Comparison of ENCODE assay signal across 13 cellular contexts in genomic region chr1:151211972-151212705, GRCh38. TPM values are rescaled to one million over a fixed set of nuclear protein-coding genes. Genes with fewer than 3 reads are reported as not detected.
A peak's percentile ranks its signal among the peaks of the same experiment; 100 is the strongest.
DNase-seq lines count a peak whose midpoint lies in the region; ATAC-seq and TF ChIP-seq lines count a peak whose summit lies in the region.
"Had no signal": no experiment of that assay in that cellular context is flagged by ENCODE, and none has a peak within 500 bp of the region (broad histone marks: within the 10 kb centered on the region; RNA-seq: fewer than 3 reads in every experiment).

No MANE protein-coding gene starts in this region.

- TF ChIP-seq CTCF in prostate gland (IDR thresholded peaks at IDR 0.05), result no peak

- POLR2A ChIA-PET in activated CD4-positive, alpha-beta T cell treated with anti-CD3 and anti-CD28 coated beads for 36 hours (lab: Charles Lee), result interaction anchor here (0.6 to 1.0 kb wide), 6 partner anchors 12 to 149 kb away, joined by 3 to 8 read pairs (median 3); partner anchors contain the start of gene VPS72
- POLR2A ChIA-PET in activated naive CD8-positive, alpha-beta T cell treated with anti-CD3 and anti-CD28 coated beads, Interleukin-2, amount 10 ng/mL, durations not matched to agents 7 days and 5 days (lab: Charles Lee), result interaction anchor here (0.7 kb wide), 1 partner anchor 69 kb away, joined by 4 read pairs; no protein-coding TSS in a partner anchor

- H3K27ac Mint-ChIP-seq in activated CD4-positive, alpha-beta T cell treated with anti-CD3 and anti-CD28 coated beads for 36 hours, result peak overlapping the region; percentile 93
- peak overlapping the region; percentile 80 for H3K27ac Mint-ChIP-seq in activated naive CD8-positive, alpha-beta T cell treated with anti-CD3 and anti-CD28 coated beads, Interleukin-2, amount 10 ng/mL, durations not matched to agents 7 days and 5 days
- H3K27ac Mint-ChIP-seq in naive B cell, result peak overlapping the region in 4 of 6 donors; percentile 35 to 69 (median 56)

- H3K4me3 Mint-ChIP-seq in activated CD4-positive, alpha-beta T cell treated with anti-CD3 and anti-CD28 coated beads for 36 hours, result peak overlapping the region; percentile 55
- peak overlapping the region; percentile 41 for H3K4me3 Mint-ChIP-seq in activated naive CD8-positive, alpha-beta T cell treated with anti-CD3 and anti-CD28 coated beads, Interleukin-2, amount 10 ng/mL, durations not matched to agents 7 days and 5 days
- H3K4me3 Mint-ChIP-seq in naive B cell, result peak overlapping the region in 1 of 8 donors; percentile 66

- H3K4me3 ChIP-seq in Jurkat, Clone E6-1 (ENCODE audit: low read length), result no peak overlapping the region
- H3K4me3 ChIP-seq in prostate gland, result no peak overlapping the region
- H3K4me3 ChIP-seq: pancreas, upper lobe of left lung had no signal

- H3K36me3 Mint-ChIP-seq in activated CD4-positive, alpha-beta T cell treated with anti-CD3 and anti-CD28 coated beads for 36 hours (ENCODE audit: low read depth), result peaks cover 36% of the 10 kb centered on the region
- H3K36me3 Mint-ChIP-seq in activated naive CD8-positive, alpha-beta T cell treated with anti-CD3 and anti-CD28 coated beads, Interleukin-2, amount 10 ng/mL, durations not matched to agents 7 days and 5 days, result peaks cover 14% of the 10 kb centered on the region
- H3K36me3 Mint-ChIP-seq in naive B cell, result no peaks in the 10 kb centered on the region

- no peaks in the 10 kb centered on the region for H3K36me3 ChIP-seq in prostate gland

- H3K4me1 ChIP-seq in prostate gland (replicated peaks), result no peaks in the 10 kb centered on the region

- no peak overlapping the region for H3K27ac ChIP-seq in prostate gland
- H3K27ac ChIP-seq: pancreas, upper lobe of left lung had no signal

- peak; percentile 43 for DNase-seq in activated CD4-positive, alpha-beta T cell treated with anti-CD3 and anti-CD28 coated beads for 36 hours
- DNase-seq in activated CD4-positive, alpha-beta T cell treated with anti-CD3 and anti-CD28 coated beads for 4 hours, result no peak
- peak; percentile 66 for DNase-seq in Jurkat, Clone E6-1 (ENCODE audit: low read depth, low spot score)
- no peak for DNase-seq in activated naive CD8-positive, alpha-beta T cell treated with anti-CD3 and anti-CD28 coated beads, Interleukin-2, amount 10 ng/mL, durations not matched to agents 7 days and 5 days
- no peak for DNase-seq in naive B cell
- DNase-seq in germinal center (ENCODE audit: low spot score), result no peak
- DNase-seq in EL, result no peak
- DNase-seq in prostate gland (ENCODE audit: low spot score), result no peak
- DNase-seq: NCI-H1436 treated with DMSO at 0.1 percent for 48 hours, NCI-H69, pancreas, upper lobe of left lung had no signal

- intact Hi-C loops in activated CD4-positive, alpha-beta T cell treated with anti-CD3 and anti-CD28 coated beads for 36 hours (cut with DNase I, micrococcal nuclease), result no loop called here
- intact Hi-C loops in prostate gland (cut with DNase I), result no loop called here

- H3K27me3 Mint-ChIP-seq in activated CD4-positive, alpha-beta T cell treated with anti-CD3 and anti-CD28 coated beads for 36 hours, result no peaks in the 10 kb centered on the region
- no peaks in the 10 kb centered on the region for H3K27me3 Mint-ChIP-seq in activated naive CD8-positive, alpha-beta T cell treated with anti-CD3 and anti-CD28 coated beads, Interleukin-2, amount 10 ng/mL, durations not matched to agents 7 days and 5 days
- H3K27me3 Mint-ChIP-seq in naive B cell, result no peaks in the 10 kb centered on the region

- CTCF ChIA-PET in activated CD4-positive, alpha-beta T cell treated with anti-CD3 and anti-CD28 coated beads for 36 hours (lab: Charles Lee), result interaction anchor here (0.6 to 1.8 kb wide), 9 partner anchors 8 to 352 kb away, joined by 3 to 10 read pairs (median 3); no protein-coding TSS in a partner anchor

- no peaks in the 10 kb centered on the region for H3K27me3 ChIP-seq in prostate gland (replicated peaks; ENCODE audit: insufficient read depth)
- H3K27me3 ChIP-seq: pancreas, upper lobe of left lung had no signal

- H3K9me3 Mint-ChIP-seq in activated CD4-positive, alpha-beta T cell treated with anti-CD3 and anti-CD28 coated beads for 36 hours (ENCODE audit: low read depth), result no peaks in the 10 kb centered on the region
- no peaks in the 10 kb centered on the region for H3K9me3 Mint-ChIP-seq in activated naive CD8-positive, alpha-beta T cell treated with anti-CD3 and anti-CD28 coated beads, Interleukin-2, amount 10 ng/mL, durations not matched to agents 7 days and 5 days
- no peaks in the 10 kb centered on the region for H3K9me3 Mint-ChIP-seq in naive B cell

- peak; percentile 59 for ATAC-seq in activated CD4-positive, alpha-beta T cell treated with anti-CD3 and anti-CD28 coated beads for 36 hours
- ATAC-seq in activated naive CD8-positive, alpha-beta T cell treated with anti-CD3 and anti-CD28 coated beads, Interleukin-2, amount 10 ng/mL, durations not matched to agents 7 days and 5 days (ENCODE audit: low read depth), result peak; percentile 22
- no peak for ATAC-seq in naive B cell (ENCODE audit: low read depth in 2 of 2)
- ATAC-seq: pancreas, Right ventricle myocardium inferior had no signal

- H3K4me1 Mint-ChIP-seq in activated CD4-positive, alpha-beta T cell treated with anti-CD3 and anti-CD28 coated beads for 36 hours, result peaks cover 38% of the 10 kb centered on the region
- peaks cover 19% of the 10 kb centered on the region for H3K4me1 Mint-ChIP-seq in activated naive CD8-positive, alpha-beta T cell treated with anti-CD3 and anti-CD28 coated beads, Interleukin-2, amount 10 ng/mL, durations not matched to agents 7 days and 5 days
- peaks cover 13 to 21% (median 20%) of the 10 kb centered on the region in 3 donors for H3K4me1 Mint-ChIP-seq in naive B cell

- WGBS in prostate gland, result 62% methylated on average over 15 of the region's 15 CpGs

- no peak for TF ChIP-seq POLR2A in prostate gland (IDR thresholded peaks at IDR 0.05)

- no peaks in the 10 kb centered on the region for H3K9me3 ChIP-seq in prostate gland
- H3K9me3 ChIP-seq: pancreas, upper lobe of left lung had no signal

RNA-seq across cellular contexts. Expression of gene PIP5K1A, which starts 13.8 kb away (rescaled TPM):
- 10 to 100 TPM; 74.5 to 85.1 TPM for total RNA-seq in activated CD4-positive, alpha-beta T cell treated with anti-CD3 and anti-CD28 coated beads for 36 hours
- polyA plus RNA-seq in Jurkat, Clone E6-1 (2012; ENCODE audit: insufficient read depth, insufficient read length), result 64.4 TPM
- 10 to 100 TPM; 51.9 to 59.4 TPM for total RNA-seq in activated naive CD8-positive, alpha-beta T cell treated with anti-CD3 and anti-CD28 coated beads, Interleukin-2, amount 10 ng/mL, durations not matched to agents 7 days and 5 days
- polyA plus RNA-seq in naive B cell (ENCODE audit: low read depth in 6 of 6), result 10 to 100 TPM; 17.0 to 22.9 (median 19.7) TPM
- total RNA-seq in prostate gland, result 10 to 100 TPM; 40.2 to 96.7 TPM

RNA-seq across cellular contexts. Expression of gene VPS72, which starts 22.1 kb away (rescaled TPM):
- total RNA-seq in activated CD4-positive, alpha-beta T cell treated with anti-CD3 and anti-CD28 coated beads for 36 hours, result 10 to 100 TPM; 77.1 to 77.8 TPM
- 135 TPM for polyA plus RNA-seq in Jurkat, Clone E6-1 (2012; ENCODE audit: insufficient read depth, insufficient read length)
- 10 to 100 TPM; 67.4 to 86.9 TPM for total RNA-seq in activated naive CD8-positive, alpha-beta T cell treated with anti-CD3 and anti-CD28 coated beads, Interleukin-2, amount 10 ng/mL, durations not matched to agents 7 days and 5 days
- polyA plus RNA-seq in naive B cell (ENCODE audit: low read depth in 6 of 6), result 10 to 100 TPM; 58.1 to 81.1 (median 72.1) TPM
- 10 to 100 TPM; 49.4 to 52.7 TPM for total RNA-seq in prostate gland

RNA-seq across cellular contexts. Expression of gene TMOD4, which starts 36.4 kb away (rescaled TPM):
- 1 to 10 TPM in 1 of 2 experiments, under 1 TPM in 1; 0.69 to 2.3 TPM for total RNA-seq in activated CD4-positive, alpha-beta T cell treated with anti-CD3 and anti-CD28 coated beads for 36 hours
- polyA plus RNA-seq in Jurkat, Clone E6-1 (2012; ENCODE audit: insufficient read depth, insufficient read length), result 4.8 TPM
- total RNA-seq in activated naive CD8-positive, alpha-beta T cell treated with anti-CD3 and anti-CD28 coated beads, Interleukin-2, amount 10 ng/mL, durations not matched to agents 7 days and 5 days, result 1 to 10 TPM; 1.2 to 4.1 TPM
- polyA plus RNA-seq in naive B cell (ENCODE audit: low read depth in 6 of 6), result 1 to 10 TPM in 1 of 6 donors, under 1 TPM in 2, not detected in 3; 0.32 to 1.2 (median 0.53) TPM
- 1 to 10 TPM in 1 of 2 donors, not detected in 1; 1.7 TPM for total RNA-seq in prostate gland
- total RNA-seq: Right ventricle myocardium inferior had no signal
- polyA plus RNA-seq: pancreas had no signal

RNA-seq across cellular contexts. Expression of gene PSMD4, which starts 42.4 kb away (rescaled TPM):
- 100 to 1,000 TPM; 187 to 243 TPM for total RNA-seq in activated CD4-positive, alpha-beta T cell treated with anti-CD3 and anti-CD28 coated beads for 36 hours
- polyA plus RNA-seq in Jurkat, Clone E6-1 (2012; ENCODE audit: insufficient read depth, insufficient read length), result 385 TPM
- total RNA-seq in activated naive CD8-positive, alpha-beta T cell treated with anti-CD3 and anti-CD28 coated beads, Interleukin-2, amount 10 ng/mL, durations not matched to agents 7 days and 5 days, result 100 to 1,000 TPM; 170 to 174 TPM
- 100 to 1,000 TPM; 253 to 417 (median 291) TPM for polyA plus RNA-seq in naive B cell (ENCODE audit: low read depth in 6 of 6)
- total RNA-seq in prostate gland, result 100 to 1,000 TPM in 1 of 2 donors, 10 to 100 TPM in 1; 96.1 to 116 TPM

RNA-seq across cellular contexts. Expression of gene SCNM1, which starts 46.2 kb away (rescaled TPM):
- 10 to 100 TPM; 64.3 to 90.8 TPM for total RNA-seq in activated CD4-positive, alpha-beta T cell treated with anti-CD3 and anti-CD28 coated beads for 36 hours
- polyA plus RNA-seq in Jurkat, Clone E6-1 (2012; ENCODE audit: insufficient read depth, insufficient read length), result 79.8 TPM
- 10 to 100 TPM; 64.5 to 66.6 TPM for total RNA-seq in activated naive CD8-positive, alpha-beta T cell treated with anti-CD3 and anti-CD28 coated beads, Interleukin-2, amount 10 ng/mL, durations not matched to agents 7 days and 5 days
- 10 to 100 TPM; 62.2 to 96.1 (median 71.2) TPM for polyA plus RNA-seq in naive B cell (ENCODE audit: low read depth in 6 of 6)
- total RNA-seq in prostate gland, result 10 to 100 TPM; 25.1 to 39.5 TPM

Comparison
In these comparisons a context has a peak if more than half of its experiments do, and no peak if none do; other contexts are left out.
1. DNase-seq: peak in activated CD4-positive, alpha-beta T cell treated with anti-CD3 and anti-CD28 coated beads for 36 hours (single experiment) and Jurkat, Clone E6-1 (single experiment); none in activated CD4-positive, alpha-beta T cell treated with anti-CD3 and anti-CD28 coated beads for 4 hours (0 of 2), activated naive CD8-positive, alpha-beta T cell treated with anti-CD3 and anti-CD28 coated beads, Interleukin-2, amount 10 ng/mL, durations not matched to agents 7 days and 5 days (single experiment), naive B cell (single experiment), germinal center (single experiment), EL (single experiment) and prostate gland (single experiment).
2. ATAC-seq: peak in activated CD4-positive, alpha-beta T cell treated with anti-CD3 and anti-CD28 coated beads for 36 hours (single experiment) and activated naive CD8-positive, alpha-beta T cell treated with anti-CD3 and anti-CD28 coated beads, Interleukin-2, amount 10 ng/mL, durations not matched to agents 7 days and 5 days (single experiment); none in naive B cell (0 of 2).
3. Peak in every context shown above with its lines, with median percentiles within 50 percentile points of each other: H3K27ac Mint-ChIP-seq.